21 cellular contexts compared by ENCODE assay signal in genomic region chr19:35858311-35858710, GRCh38. TPM values are rescaled to one million over a fixed set of nuclear protein-coding genes. Genes with fewer than 3 reads are reported as not detected.
DNase-seq lines count a peak whose midpoint lies in the region; ATAC-seq and TF ChIP-seq lines count a peak whose summit lies in the region.
"Had no signal": no experiment of that assay in that cellular context is flagged by ENCODE, and none has a peak within 500 bp of the region (broad histone marks: within the 10 kb centered on the region; RNA-seq: fewer than 3 reads in every experiment).

No MANE protein-coding gene starts in this region.

- H3K4me1 ChIP-seq in gastroesophageal sphincter = peaks cover 0 to 26% (median 11%) of the 10 kb centered on the region in 3 donors

- POLR2A ChIA-PET in WTC11 (lab: Charles Lee) = no interaction called here
- POLR2A ChIA-PET in naive thymus-derived CD8-positive, alpha-beta T cell (lab: Charles Lee) = no interaction called here

- no peak for ATAC-seq in WTC11
- no peak for ATAC-seq in naive thymus-derived CD8-positive, alpha-beta T cell
- ATAC-seq in gastroesophageal sphincter = no peak

- intact Hi-C loops in activated CD4-positive, alpha-beta T cell treated with anti-CD3 and anti-CD28 coated beads, Interleukin-2, amount 10 ng/mL, durations not matched to agents 24 days and 14 days (cut with micrococcal nuclease) = no loop called here

- peaks cover 6% of the 10 kb centered on the region for H3K4me1 Mint-ChIP-seq in activated CD4-positive, alpha-beta T cell treated with anti-CD3 and anti-CD28 coated beads, Interleukin-2, amount 10 ng/mL, durations not matched to agents 24 days and 14 days
- H3K4me1 Mint-ChIP-seq in WTC11 = peaks cover 28% of the 10 kb centered on the region
- H3K4me1 Mint-ChIP-seq in naive thymus-derived CD8-positive, alpha-beta T cell = peaks cover 5 to 27% (median 13%) of the 10 kb centered on the region in 4 donors
- peaks cover 48% of the 10 kb centered on the region for H3K4me1 Mint-ChIP-seq in progenitor cell of endocrine pancreas (ENCODE audit: low read depth)

- no peak for DNase-seq in activated CD4-positive, alpha-beta T cell treated with anti-CD3 and anti-CD28 coated beads, Interleukin-2, amount 10 ng/mL, durations not matched to agents 24 days and 14 days
- no peak for DNase-seq in activated CD4-positive, alpha-beta T cell treated with anti-CD3 and anti-CD28 coated beads, Interleukin-2, amount 50 U/mL, for 48 hours
- DNase-seq in WTC11 (ENCODE audit: low spot score) (no peak), progenitor cell of endocrine pancreas (ENCODE audit: low spot score, unreplicated experiment) (no peak), NCI-H82 (lab: John Stamatoyannopoulos, UW) (no peak), NCI-H510A treated with DMSO at 0.1 percent for 48 hours (lab: John Stamatoyannopoulos, UW) (no peak)
- DNase-seq in naive thymus-derived CD8-positive, alpha-beta T cell = peak in 1 of 10 donors; percentile 52
- DNase-seq: DMS79 treated with DMSO at 0.1 percent for 48 hours, Kasumi-1, MM.1S, NCI-H1092 treated with DMSO at 0.1 percent for 48 hours, NCI-H187, NCI-H446, PC-9 had no signal

- H3K36me3 ChIP-seq in gastroesophageal sphincter = no peaks in the 10 kb centered on the region
- H3K36me3 ChIP-seq: HAP-1 had no signal

- no peak for TF ChIP-seq POLR2A in gastroesophageal sphincter (IDR thresholded peaks at IDR 0.05)

- peaks cover 60% of the 10 kb centered on the region for H3K27me3 Mint-ChIP-seq in activated CD4-positive, alpha-beta T cell treated with anti-CD3 and anti-CD28 coated beads, Interleukin-2, amount 10 ng/mL, durations not matched to agents 24 days and 14 days
- peaks cover 93% of the 10 kb centered on the region for H3K27me3 Mint-ChIP-seq in WTC11 (ENCODE audit: low read depth)
- H3K27me3 Mint-ChIP-seq in naive thymus-derived CD8-positive, alpha-beta T cell = peaks cover 19 to 71% (median 49%) of the 10 kb centered on the region in 5 donors
- H3K27me3 Mint-ChIP-seq in progenitor cell of endocrine pancreas = peaks cover 18% of the 10 kb centered on the region

- H3K4me3 ChIP-seq in gastroesophageal sphincter = no peak overlapping the region
- H3K4me3 ChIP-seq: HAP-1, PC-9 had no signal

- peaks cover 0 to 6% (median 0%) of the 10 kb centered on the region in 3 donors for H3K9me3 ChIP-seq in gastroesophageal sphincter
- H3K9me3 ChIP-seq: HAP-1 had no signal

- H3K36me3 Mint-ChIP-seq in activated CD4-positive, alpha-beta T cell treated with anti-CD3 and anti-CD28 coated beads, Interleukin-2, amount 10 ng/mL, durations not matched to agents 24 days and 14 days (ENCODE audit: low read depth) = no peaks in the 10 kb centered on the region
- H3K36me3 Mint-ChIP-seq in WTC11 (no peaks in the 10 kb centered on the region), progenitor cell of endocrine pancreas (ENCODE audit: insufficient read depth) (peaks cover 14% of the 10 kb centered on the region)
- H3K36me3 Mint-ChIP-seq in naive thymus-derived CD8-positive, alpha-beta T cell = peaks cover 0 to 3% (median 0%) of the 10 kb centered on the region in 3 donors

- TF ChIP-seq CTCF in WTC11 (IDR thresholded peaks at IDR 0.05) (no peak), progenitor cell of endocrine pancreas (IDR thresholded peaks at IDR 0.05; ENCODE audit: unreplicated experiment) (no peak), gastroesophageal sphincter (IDR thresholded peaks at IDR 0.05) (no peak)

- peaks cover 96% of the 10 kb centered on the region for H3K27me3 ChIP-seq in gastroesophageal sphincter

- H3K27ac ChIP-seq in gastroesophageal sphincter = no peak overlapping the region
- H3K27ac ChIP-seq: 22Rv1, PC-9 had no signal

- no peaks in the 10 kb centered on the region for H3K9me3 Mint-ChIP-seq in activated CD4-positive, alpha-beta T cell treated with anti-CD3 and anti-CD28 coated beads, Interleukin-2, amount 10 ng/mL, durations not matched to agents 24 days and 14 days
- H3K9me3 Mint-ChIP-seq in WTC11 (no peaks in the 10 kb centered on the region), progenitor cell of endocrine pancreas (ENCODE audit: low read depth) (no peaks in the 10 kb centered on the region)
- peaks cover 0 to 2% (median 0%) of the 10 kb centered on the region in 9 donors for H3K9me3 Mint-ChIP-seq in naive thymus-derived CD8-positive, alpha-beta T cell

- H3K4me3 Mint-ChIP-seq in activated CD4-positive, alpha-beta T cell treated with anti-CD3 and anti-CD28 coated beads, Interleukin-2, amount 10 ng/mL, durations not matched to agents 24 days and 14 days = peak overlapping the region; percentile 1
- H3K4me3 Mint-ChIP-seq in WTC11 (peak overlapping the region; percentile 32), progenitor cell of endocrine pancreas (ENCODE audit: low read depth) (peak overlapping the region; percentile 95)
- peak overlapping the region in 6 of 10 donors; percentile 22 to 55 (median 48) for H3K4me3 Mint-ChIP-seq in naive thymus-derived CD8-positive, alpha-beta T cell

- 100% methylated on average over 1 of the region's 6 CpGs; no CpG with 5 or more reads in 1 of the 2 donors for WGBS in gastroesophageal sphincter (ENCODE audit: low coverage in 1 of 2), 2 donors

- CTCF ChIA-PET in WTC11 (lab: Charles Lee) = interaction anchor here (0.7 kb wide), 1 partner anchor 12 kb away, joined by 5 read pairs; no protein-coding TSS in a partner anchor

- no peak for TF ChIP-seq EP300 in gastroesophageal sphincter (IDR thresholded peaks at IDR 0.05)

- no peak overlapping the region for H3K27ac Mint-ChIP-seq in activated CD4-positive, alpha-beta T cell treated with anti-CD3 and anti-CD28 coated beads, Interleukin-2, amount 10 ng/mL, durations not matched to agents 24 days and 14 days
- no peak overlapping the region for H3K27ac Mint-ChIP-seq in WTC11
- H3K27ac Mint-ChIP-seq in naive thymus-derived CD8-positive, alpha-beta T cell = peak overlapping the region in 1 of 10 donors; percentile 79
- H3K27ac Mint-ChIP-seq in progenitor cell of endocrine pancreas = peak overlapping the region; percentile 42

RNA-seq across cellular contexts. Expression of gene KIRREL2, which starts 1.6 kb away (rescaled TPM):
- 1.8 and 2.1 TPM in 2 replicates for total RNA-seq in activated CD4-positive, alpha-beta T cell treated with anti-CD3 and anti-CD28 coated beads, Interleukin-2, amount 10 ng/mL, durations not matched to agents 24 days and 14 days
- 4.7 to 5.3 TPM (median 4.9 TPM) in 3 replicates for total RNA-seq in WTC11 (2021)
- under 1 TPM; 0.96 to 0.99 TPM for total RNA-seq in naive thymus-derived CD8-positive, alpha-beta T cell
- under 1 TPM; 0.16 to 0.77 (median 0.35) TPM for polyA plus RNA-seq in naive thymus-derived CD8-positive, alpha-beta T cell
- 97.5 and 100.0 TPM in 2 replicates for total RNA-seq in progenitor cell of endocrine pancreas
- total RNA-seq in gastroesophageal sphincter = not detected
- total RNA-seq: HT1080, PC-9 had no signal
- polyA plus RNA-seq: BJ, IgD-negative memory B cell had no signal

RNA-seq across cellular contexts. Expression of gene NPHS1, which starts 6.0 kb away (rescaled TPM):
- 0.28 TPM in 1 of 2 replicates, not detected in the other for total RNA-seq in activated CD4-positive, alpha-beta T cell treated with anti-CD3 and anti-CD28 coated beads, Interleukin-2, amount 10 ng/mL, durations not matched to agents 24 days and 14 days
- total RNA-seq in WTC11 (2021) (0.61 to 1.7 TPM (median 1.7 TPM) in 3 replicates), progenitor cell of endocrine pancreas (15.7 and 17.5 TPM in 2 replicates), gastroesophageal sphincter (not detected)
- under 1 TPM in 1 of 2 experiments, not detected in 1; 0.27 TPM for total RNA-seq in naive thymus-derived CD8-positive, alpha-beta T cell
- under 1 TPM in 1 of 3 donors, not detected in 2; 0.50 TPM for polyA plus RNA-seq in naive thymus-derived CD8-positive, alpha-beta T cell
- total RNA-seq: G401, HT1080, PC-9 had no signal
- polyA plus RNA-seq: BJ, IgD-negative memory B cell had no signal

RNA-seq across cellular contexts. Expression of gene APLP1, which starts 10.1 kb away (rescaled TPM):
- total RNA-seq in activated CD4-positive, alpha-beta T cell treated with anti-CD3 and anti-CD28 coated beads, Interleukin-2, amount 10 ng/mL, durations not matched to agents 24 days and 14 days = 2.0 and 2.4 TPM in 2 replicates
- total RNA-seq in WTC11 (2021) (15.5 to 24.0 TPM (median 20.2 TPM) in 3 replicates), progenitor cell of endocrine pancreas (134 and 135 TPM in 2 replicates), gastroesophageal sphincter (10 to 100 TPM in 1 of 4 donors, 1 to 10 TPM in 3; 4.7 to 10.0 (median 8.8) TPM)
- not detected for total RNA-seq in naive thymus-derived CD8-positive, alpha-beta T cell
- not detected for polyA plus RNA-seq in naive thymus-derived CD8-positive, alpha-beta T cell
- polyA plus RNA-seq: IgD-negative memory B cell had no signal

RNA-seq across cellular contexts. Expression of gene NFKBID, which starts 42.0 kb away (rescaled TPM):
- total RNA-seq in activated CD4-positive, alpha-beta T cell treated with anti-CD3 and anti-CD28 coated beads, Interleukin-2, amount 10 ng/mL, durations not matched to agents 24 days and 14 days = 146 and 150 TPM in 2 replicates
- total RNA-seq in WTC11 (2021) (10.6 to 13.9 TPM (median 12.8 TPM) in 3 replicates), progenitor cell of endocrine pancreas (11.4 and 13.9 TPM in 2 replicates), gastroesophageal sphincter (1 to 10 TPM; 2.8 to 9.5 (median 5.7) TPM)
- total RNA-seq in naive thymus-derived CD8-positive, alpha-beta T cell = 10 to 100 TPM; 42.7 to 48.7 TPM
- polyA plus RNA-seq in naive thymus-derived CD8-positive, alpha-beta T cell = 1 to 10 TPM; 1.2 to 2.8 (median 2.5) TPM

RNA-seq across cellular contexts. Expression of gene HCST, which starts 44.0 kb away (rescaled TPM):
- total RNA-seq in activated CD4-positive, alpha-beta T cell treated with anti-CD3 and anti-CD28 coated beads, Interleukin-2, amount 10 ng/mL, durations not matched to agents 24 days and 14 days = 46.1 and 48.4 TPM in 2 replicates
- total RNA-seq in WTC11 (2021) (1.8 to 1.9 TPM (median 1.8 TPM) in 3 replicates), progenitor cell of endocrine pancreas (1.6 TPM in 1 of 2 replicates, not detected in the other), gastroesophageal sphincter (1 to 10 TPM in 3 of 4 donors, not detected in 1; 1.8 to 3.1 (median 3.0) TPM)
- 10 to 100 TPM; 85.7 to 87.7 TPM for total RNA-seq in naive thymus-derived CD8-positive, alpha-beta T cell
- 1,000 to 10,000 TPM; 1,254 to 1,751 (median 1,469) TPM for polyA plus RNA-seq in naive thymus-derived CD8-positive, alpha-beta T cell
- total RNA-seq: G401, HT1080 had no signal

Comparison
In these comparisons a context has a peak if more than half of its experiments do, and no peak if none do; other contexts are left out.
1. H3K4me3 Mint-ChIP-seq: peak in every context shown above with its lines; median percentile 95 in progenitor cell of endocrine pancreas; 48 in naive thymus-derived CD8-positive, alpha-beta T cell; 32 in WTC11; 1 in activated CD4-positive, alpha-beta T cell treated with anti-CD3 and anti-CD28 coated beads, Interleukin-2, amount 10 ng/mL, durations not matched to agents 24 days and 14 days.
2. RNA of gene KIRREL2, which starts 1.6 kb away (total RNA-seq): 97.5 to 100.0 TPM in progenitor cell of endocrine pancreas; 4.7 to 5.3 TPM in WTC11, 1.8 to 2.1 TPM in activated CD4-positive, alpha-beta T cell treated with anti-CD3 and anti-CD28 coated beads, Interleukin-2, amount 10 ng/mL, durations not matched to agents 24 days and 14 days, 0.96 to 0.99 TPM in naive thymus-derived CD8-positive, alpha-beta T cell and not detected in gastroesophageal sphincter; every median in the first group is over 10 times any median in the second.